21 cellular contexts compared by ENCODE assay signal in genomic region chr11:47896199-47896598, GRCh38. TPM values are rescaled to one million over a fixed set of nuclear protein-coding genes. Genes with fewer than 3 reads are reported as not detected.
DNase-seq lines count a peak whose midpoint lies in the region; ATAC-seq, FAIRE-seq and TF ChIP-seq lines count a peak whose summit lies in the region.
"Had no signal": no experiment of that assay in that cellular context is flagged by ENCODE, and none has a peak within 500 bp of the region (broad histone marks: within the 10 kb centered on the region; RNA-seq: fewer than 3 reads in every experiment).

No MANE protein-coding gene starts in this region.

- H3K27ac Mint-ChIP-seq in dendritic cell treated with granulocyte-macrophage colony-stimulating factor and Interleukin-4, amounts not matched to agents 40 ng/mL and 50 ng/mL, for 4 days, result peak overlapping the region; percentile 6
- no peak overlapping the region for H3K27ac Mint-ChIP-seq in WTC11
- H3K27ac Mint-ChIP-seq: CD4-positive, alpha-beta T cell; CD8-positive, alpha-beta T cell had no signal

- H3K4me1 Mint-ChIP-seq in dendritic cell treated with granulocyte-macrophage colony-stimulating factor and Interleukin-4, amounts not matched to agents 40 ng/mL and 50 ng/mL, for 4 days (ENCODE audit: low read depth), result no peaks in the 10 kb centered on the region
- H3K4me1 Mint-ChIP-seq in WTC11, result no peaks in the 10 kb centered on the region

- H3K4me3 Mint-ChIP-seq in dendritic cell treated with granulocyte-macrophage colony-stimulating factor and Interleukin-4, amounts not matched to agents 40 ng/mL and 50 ng/mL, for 4 days, result no peak overlapping the region
- H3K4me3 Mint-ChIP-seq in WTC11, result no peak overlapping the region
- H3K4me3 Mint-ChIP-seq: CD4-positive, alpha-beta T cell; CD8-positive, alpha-beta T cell had no signal

- intact Hi-C loops in dendritic cell treated with granulocyte-macrophage colony-stimulating factor and Interleukin-4, amounts not matched to agents 40 ng/mL and 50 ng/mL, for 4 days (cut with micrococcal nuclease), result no loop called here
- intact Hi-C loops in kidney (cut with DNase I), result no loop called here

- no peaks in the 10 kb centered on the region for H3K36me3 Mint-ChIP-seq in dendritic cell treated with granulocyte-macrophage colony-stimulating factor and Interleukin-4, amounts not matched to agents 40 ng/mL and 50 ng/mL, for 4 days (ENCODE audit: low read depth)
- H3K36me3 Mint-ChIP-seq in WTC11, result peaks cover 7% of the 10 kb centered on the region
- H3K36me3 Mint-ChIP-seq: CD8-positive, alpha-beta T cell had no signal

- no peak overlapping the region for H3K27ac ChIP-seq in kidney (ENCODE audit: low read depth in 2 of 2, low read length in 2 of 2)
- H3K27ac ChIP-seq: BLaER1, C4-2B had no signal

- H3K9me3 Mint-ChIP-seq in dendritic cell treated with granulocyte-macrophage colony-stimulating factor and Interleukin-4, amounts not matched to agents 40 ng/mL and 50 ng/mL, for 4 days, result no peaks in the 10 kb centered on the region
- H3K9me3 Mint-ChIP-seq in WTC11, result peaks cover 41% of the 10 kb centered on the region
- H3K9me3 Mint-ChIP-seq: CD4-positive, alpha-beta T cell; CD8-positive, alpha-beta T cell had no signal

- CTCF ChIA-PET in WTC11 (lab: Charles Lee), result no interaction called here

- H3K4me3 ChIP-seq in kidney (ENCODE audit: low read length in 2 of 2), result no peak overlapping the region
- H3K4me3 ChIP-seq: BLaER1 had no signal

- POLR2A ChIA-PET in WTC11 (lab: Charles Lee), result no interaction called here

- H3K36me3 ChIP-seq in kidney (ENCODE audit: control insufficient read depth in 1 of 2, insufficient read depth in 2 of 2, low read length in 2 of 2), result no peaks in the 10 kb centered on the region
- H3K36me3 ChIP-seq: BE2C, BLaER1 had no signal

- H3K27me3 Mint-ChIP-seq in dendritic cell treated with granulocyte-macrophage colony-stimulating factor and Interleukin-4, amounts not matched to agents 40 ng/mL and 50 ng/mL, for 4 days, result no peaks in the 10 kb centered on the region
- H3K27me3 Mint-ChIP-seq in WTC11 (ENCODE audit: low read depth), result peaks cover 5% of the 10 kb centered on the region; the same call in 1 of the 2 replicates
- H3K27me3 Mint-ChIP-seq: CD4-positive, alpha-beta T cell had no signal

- TF ChIP-seq CTCF in kidney (IDR thresholded peaks at IDR 0.05; ENCODE audit: borderline replicate concordance, extremely low read depth, insufficient read depth) (no peak), WTC11 (IDR thresholded peaks at IDR 0.05) (no peak)

- ATAC-seq in HG03432 (IDR thresholded peaks at IDR 0.05; ENCODE audit: unreplicated experiment), result no peak
- no peak for ATAC-seq in GM21619 (IDR thresholded peaks at IDR 0.05; ENCODE audit: unreplicated experiment)
- ATAC-seq in WTC11, result no peak
- ATAC-seq: CD8-positive, alpha-beta T cell had no signal

- no peaks in the 10 kb centered on the region for H3K9me3 ChIP-seq in kidney (ENCODE audit: control insufficient read depth in 1 of 2, low read length in 2 of 2)
- H3K9me3 ChIP-seq: BE2C, Caco-2 had no signal

- H3K4me1 ChIP-seq in kidney (ENCODE audit: control insufficient read depth in 1 of 2, insufficient read depth in 1 of 2, low read depth in 1 of 2, low read length in 2 of 2), result no peaks in the 10 kb centered on the region
- H3K4me1 ChIP-seq: BE2C, Caco-2 had no signal

- FAIRE-seq in kidney (lab: Jason Lieb, UNC), result no peak
- FAIRE-seq: A204.1, D721Med, G401.6, GM12891, GM19239 had no signal

- DNase-seq in kidney, result peak; percentile 5
- DNase-seq in mesenteric fat pad (ENCODE audit: low spot score), result peak; percentile 35
- DNase-seq in WTC11 (ENCODE audit: low spot score), result no peak
- DNase-seq: 8988T; ACHN; BE2C; Caco-2; Calu3; CD4-positive, alpha-beta T cell; CD8-positive, alpha-beta T cell; GF-D8 had no signal

- no peak overlapping the region for H3K9ac ChIP-seq in kidney (ENCODE audit: low read length in 2 of 2)
- H3K9ac ChIP-seq: BLaER1 had no signal

TF ChIP-seq in WTC11, 78 proteins besides CTCF, POLR2A, EP300 and RAD21:
- TF ChIP-seq MXD4 (CRISPR knock-in tag; IDR thresholded peaks at IDR 0.05; ENCODE audit: borderline replicate concordance) (no peak), ZNF263 (CRISPR knock-in tag; IDR thresholded peaks at IDR 0.05; ENCODE audit: low read depth) (no peak), ATF3 (CRISPR knock-in tag; conservative IDR thresholded peaks at IDR 0.05) (no peak), GABPB1 (CRISPR knock-in tag; IDR thresholded peaks at IDR 0.05) (no peak), ESRRA (CRISPR knock-in tag; IDR thresholded peaks at IDR 0.05; ENCODE audit: borderline replicate concordance) (no peak), FOXP1 (CRISPR knock-in tag; IDR thresholded peaks at IDR 0.05; ENCODE audit: borderline replicate concordance) (no peak), NFYB (CRISPR knock-in tag; conservative IDR thresholded peaks at IDR 0.05; ENCODE audit: low read depth) (no peak), ZNF281 (CRISPR knock-in tag; IDR thresholded peaks at IDR 0.05) (no peak), SP1 (CRISPR knock-in tag; conservative IDR thresholded peaks at IDR 0.05) (no peak), ZNF512 (CRISPR knock-in tag; IDR thresholded peaks at IDR 0.05; ENCODE audit: borderline replicate concordance) (no peak), TEAD4 (CRISPR knock-in tag; IDR thresholded peaks at IDR 0.05) (no peak), NR2C2 (CRISPR knock-in tag; IDR thresholded peaks at IDR 0.05) (no peak), OVOL2 (CRISPR knock-in tag; IDR thresholded peaks at IDR 0.05; ENCODE audit: borderline replicate concordance) (no peak)
- TF ChIP-seq, protein P1, sequence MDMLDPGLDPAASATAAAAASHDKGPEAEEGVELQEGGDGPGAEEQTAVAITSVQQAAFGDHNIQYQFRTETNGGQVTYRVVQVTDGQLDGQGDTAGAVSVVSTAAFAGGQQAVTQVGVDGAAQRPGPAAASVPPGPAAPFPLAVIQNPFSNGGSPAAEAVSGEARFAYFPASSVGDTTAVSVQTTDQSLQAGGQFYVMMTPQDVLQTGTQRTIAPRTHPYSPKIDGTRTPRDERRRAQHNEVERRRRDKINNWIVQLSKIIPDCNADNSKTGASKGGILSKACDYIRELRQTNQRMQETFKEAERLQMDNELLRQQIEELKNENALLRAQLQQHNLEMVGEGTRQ (CRISPR knock-in tag; IDR thresholded peaks at IDR 0.05), result no peak
- TF ChIP-seq, protein P2, sequence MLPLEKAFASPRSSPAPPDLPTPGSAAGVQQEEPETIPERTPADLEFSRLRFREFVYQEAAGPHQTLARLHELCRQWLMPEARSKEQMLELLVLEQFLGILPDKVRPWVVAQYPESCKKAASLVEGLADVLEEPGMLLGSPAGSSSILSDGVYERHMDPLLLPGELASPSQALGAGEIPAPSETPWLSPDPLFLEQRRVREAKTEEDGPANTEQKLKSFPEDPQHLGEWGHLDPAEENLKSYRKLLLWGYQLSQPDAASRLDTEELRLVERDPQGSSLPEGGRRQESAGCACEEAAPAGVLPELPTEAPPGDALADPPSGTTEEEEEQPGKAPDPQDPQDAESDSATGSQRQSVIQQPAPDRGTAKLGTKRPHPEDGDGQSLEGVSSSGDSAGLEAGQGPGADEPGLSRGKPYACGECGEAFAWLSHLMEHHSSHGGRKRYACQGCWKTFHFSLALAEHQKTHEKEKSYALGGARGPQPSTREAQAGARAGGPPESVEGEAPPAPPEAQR (CRISPR knock-in tag; IDR thresholded peaks at IDR 0.05), result no peak
TF ChIP-seq in WTC11: peak in this region for 0.

RNA-seq across cellular contexts. Expression of gene NUP160, which starts 48.0 kb away (rescaled TPM):
- total RNA-seq in kidney (39.3 TPM), mesenteric fat pad (34.2 TPM), WTC11 (2021) (69.7 to 89.9 TPM (median 73.0 TPM) in 3 replicates)
- polyA plus RNA-seq in kidney (ENCODE audit: insufficient read depth, low read depth, low replicate concordance), result 6.8 TPM
